23 cellular contexts compared by ENCODE assay signal in genomic region chr11:122144752-122145151, GRCh38. TPM values are rescaled to one million over a fixed set of nuclear protein-coding genes. Genes with fewer than 3 reads are reported as not detected.
"Had no signal": no experiment of that assay in that cellular context is flagged by ENCODE, and none has a peak within 500 bp of the region (broad histone marks: within the 10 kb centered on the region; RNA-seq: fewer than 3 reads in every experiment).

No MANE protein-coding gene starts in this region.

- H3K27ac Mint-ChIP-seq: activated CD4-positive, alpha-beta memory T cell treated with anti-CD3 and anti-CD28 coated beads for 36 hours; activated CD4-positive, alpha-beta T cell treated with anti-CD3 and anti-CD28 coated beads, Interleukin-2, amount 10 ng/mL, durations not matched to agents 7 days and 5 days; activated naive CD4-positive, alpha-beta T cell treated with anti-CD3 and anti-CD28 coated beads for 36 hours; activated naive CD8-positive, alpha-beta T cell; T-helper 1 cell treated with Interleukin-12 subunit alpha and Interleukin-12 subunit beta and Interleukin-4 antibody, amounts not matched to agents 30 μg/mL and 1 μg/mL, for 36 hours had no signal

- H3K36me3 Mint-ChIP-seq: activated CD4-positive, alpha-beta memory T cell treated with anti-CD3 and anti-CD28 coated beads for 36 hours; activated naive CD8-positive, alpha-beta T cell had no signal

- H3K27me3 ChIP-seq: SJSA1 had no signal

- H3K4me1 Mint-ChIP-seq: activated CD4-positive, alpha-beta T cell treated with anti-CD3 and anti-CD28 coated beads, Interleukin-2, amount 10 ng/mL, durations not matched to agents 7 days and 5 days had no signal

- H3K9me3 Mint-ChIP-seq: activated CD4-positive, alpha-beta memory T cell treated with anti-CD3 and anti-CD28 coated beads for 36 hours; activated CD4-positive, alpha-beta T cell treated with anti-CD3 and anti-CD28 coated beads, Interleukin-2, amount 10 ng/mL, durations not matched to agents 7 days and 5 days; activated naive CD4-positive, alpha-beta T cell treated with anti-CD3 and anti-CD28 coated beads for 36 hours; activated T-cell treated with anti-CD3 and anti-CD28 coated beads, Interleukin-2, amount 50 U/mL, for 4 hours; T-helper 1 cell treated with Interleukin-12 subunit alpha and Interleukin-12 subunit beta and Interleukin-4 antibody, amounts not matched to agents 30 μg/mL and 1 μg/mL, for 36 hours had no signal

- H3K36me3 ChIP-seq: SJSA1 had no signal

- H3K4me3 ChIP-seq: SJSA1 had no signal

- H3K4me3 Mint-ChIP-seq: activated CD4-positive, alpha-beta memory T cell treated with anti-CD3 and anti-CD28 coated beads for 36 hours; activated CD4-positive, alpha-beta T cell treated with anti-CD3 and anti-CD28 coated beads, Interleukin-2, amount 10 ng/mL, durations not matched to agents 7 days and 5 days; activated naive CD4-positive, alpha-beta T cell treated with anti-CD3 and anti-CD28 coated beads for 36 hours; activated naive CD8-positive, alpha-beta T cell; activated T-cell treated with anti-CD3 and anti-CD28 coated beads, Interleukin-2, amount 50 U/mL, for 4 hours; T-helper 1 cell treated with Interleukin-12 subunit alpha and Interleukin-12 subunit beta and Interleukin-4 antibody, amounts not matched to agents 30 μg/mL and 1 μg/mL, for 36 hours had no signal

- DNase-seq: activated CD4-positive, alpha-beta memory T cell treated with anti-CD3 and anti-CD28 coated beads for 36 hours; activated CD4-positive, alpha-beta T cell treated with anti-CD3 and anti-CD28 coated beads, Interleukin-2, amount 10 ng/mL, durations not matched to agents 7 days and 5 days; activated CD4-positive, CD25-positive, alpha-beta regulatory T cell; activated CD8-positive, alpha-beta memory T cell treated with anti-CD3 and anti-CD28 coated beads for 24 hours; activated gamma-delta T cell; activated naive CD4-positive, alpha-beta T cell treated with anti-CD3 and anti-CD28 coated beads for 36 hours; activated T-cell treated with anti-CD3 and anti-CD28 coated beads, Interleukin-2, amount 50 U/mL, for 4 hours; amygdala; cerebellar nuclear complex; KG1; NCI-H1048; NCI-H146; NCI-H187 treated with DMSO at 0.1 percent for 48 hours; NCI-H2081 treated with DMSO at 0.1 percent for 48 hours; NCI-H446; NCI-H524; Right ventricle myocardium superior; RPMI8226 had no signal

- H3K27me3 Mint-ChIP-seq: activated CD4-positive, alpha-beta memory T cell treated with anti-CD3 and anti-CD28 coated beads for 36 hours had no signal

- H3K27ac ChIP-seq: VCaP had no signal

- H3K9me3 ChIP-seq: SJSA1 had no signal

- ATAC-seq: activated T-cell treated with anti-CD3 and anti-CD28 coated beads, Interleukin-2, amount 50 U/mL, for 4 hours; SK-N-SH treated with all-trans-retinoic acid at 6 μM for 48 hours had no signal

RNA-seq across cellular contexts. Expression of gene BLID, which starts 28.7 kb away (rescaled TPM):
- total RNA-seq: activated CD4-positive, alpha-beta memory T cell treated with anti-CD3 and anti-CD28 coated beads for 36 hours; activated CD4-positive, alpha-beta T cell treated with anti-CD3 and anti-CD28 coated beads, Interleukin-2, amount 10 ng/mL, durations not matched to agents 7 days and 5 days; activated naive CD4-positive, alpha-beta T cell treated with anti-CD3 and anti-CD28 coated beads for 36 hours; activated T-cell treated with anti-CD3 and anti-CD28 coated beads, Interleukin-2, amount 50 U/mL, for 4 hours had no signal
